In genomic region chr13:101706651-101707050, GRCh38 we compare ENCODE assay signal across 9 cellular contexts.
DNase-seq lines count a peak whose midpoint lies in the region; ATAC-seq and TF ChIP-seq lines count a peak whose summit lies in the region.
"Had no signal": no experiment of that assay in that cellular context is flagged by ENCODE, and none has a peak within 500 bp of the region (broad histone marks: within the 10 kb centered on the region; RNA-seq: fewer than 3 reads in every experiment).

No MANE protein-coding gene starts in this region.

- intact Hi-C loops in esophagus muscularis mucosa (cut with DNase I), result no loop called here

- H3K4me1 ChIP-seq in tibial nerve (peaks cover 0 to 4% (median 0%) of the 10 kb centered on the region in 4 donors), esophagus muscularis mucosa (peaks cover 0 to 2% (median under 1%) of the 10 kb centered on the region in 4 donors)

- POLR2A ChIA-PET in activated CD4-positive, alpha-beta memory T cell treated with anti-CD3 and anti-CD28 coated beads, Interleukin-2, amount 10 ng/mL, durations not matched to agents 7 days and 5 days (lab: Charles Lee), result no interaction called here
- POLR2A ChIA-PET in GM10248 (lab: Yijun Ruan, JAX), result no interaction called here

- H3K36me3 ChIP-seq in tibial nerve (no peaks in the 10 kb centered on the region), esophagus muscularis mucosa (no peaks in the 10 kb centered on the region)

- no peaks in the 10 kb centered on the region for H3K9me3 Mint-ChIP-seq in activated CD4-positive, alpha-beta memory T cell treated with anti-CD3 and anti-CD28 coated beads, Interleukin-2, amount 10 ng/mL, durations not matched to agents 7 days and 5 days

- H3K4me3 ChIP-seq in tibial nerve (no peak overlapping the region), esophagus muscularis mucosa (no peak overlapping the region)

- peaks cover 6% of the 10 kb centered on the region for H3K4me1 Mint-ChIP-seq in activated CD4-positive, alpha-beta memory T cell treated with anti-CD3 and anti-CD28 coated beads, Interleukin-2, amount 10 ng/mL, durations not matched to agents 7 days and 5 days

- WGBS in tibial nerve, 2 donors, result 61 to 66% methylated on average over 6 of the region's 6 CpGs
- WGBS in esophagus muscularis mucosa, result 47% methylated on average over 6 of the region's 6 CpGs

- no peak for TF ChIP-seq POLR2A in tibial nerve (IDR thresholded peaks at IDR 0.05)
- TF ChIP-seq POLR2A in esophagus muscularis mucosa (IDR thresholded peaks at IDR 0.05; ENCODE audit: low read depth), result no peak

- DNase-seq in Ammon's horn (ENCODE audit: low spot score), result peak; percentile 33
- DNase-seq in activated CD4-positive, alpha-beta memory T cell treated with anti-CD3 and anti-CD28 coated beads, Interleukin-2, amount 10 ng/mL, durations not matched to agents 7 days and 5 days, result peak; percentile 28
- DNase-seq in kidney glomerular epithelial cell (lab: John Stamatoyannopoulos, UW), result peak; percentile 66
- no peak for DNase-seq in GM10248 (ENCODE audit: extremely low spot score)
- DNase-seq in tibial nerve (ENCODE audit: low spot score in 2 of 2), result no peak
- DNase-seq in esophagus muscularis mucosa (ENCODE audit: extremely low spot score), result no peak

- ATAC-seq in HG03196 (IDR thresholded peaks at IDR 0.05; ENCODE audit: unreplicated experiment) (peak; percentile 65), GM19397 (IDR thresholded peaks at IDR 0.05; ENCODE audit: unreplicated experiment) (no peak)

- H3K27me3 ChIP-seq in tibial nerve (no peaks in the 10 kb centered on the region), esophagus muscularis mucosa (no peaks in the 10 kb centered on the region)

- no peak overlapping the region for H3K4me3 Mint-ChIP-seq in activated CD4-positive, alpha-beta memory T cell treated with anti-CD3 and anti-CD28 coated beads, Interleukin-2, amount 10 ng/mL, durations not matched to agents 7 days and 5 days

- peak in 1 of 2 donors; percentile 39 for TF ChIP-seq EP300 in tibial nerve (IDR thresholded peaks at IDR 0.05)
- no peak for TF ChIP-seq EP300 in esophagus muscularis mucosa (IDR thresholded peaks at IDR 0.05)

- H3K27ac Mint-ChIP-seq in activated CD4-positive, alpha-beta memory T cell treated with anti-CD3 and anti-CD28 coated beads, Interleukin-2, amount 10 ng/mL, durations not matched to agents 7 days and 5 days, result no peak overlapping the region

- H3K27ac ChIP-seq in tibial nerve (no peak overlapping the region), esophagus muscularis mucosa (replicated peaks in 1 of 4) (no peak overlapping the region)
- H3K27ac ChIP-seq: VCaP had no signal

- TF ChIP-seq CTCF in GM10248 (IDR thresholded peaks at IDR 0.05; ENCODE audit: control extremely low read depth, extremely low read depth, low read depth, missing control alignments) (no peak), tibial nerve (IDR thresholded peaks at IDR 0.05) (no peak), esophagus muscularis mucosa (IDR thresholded peaks at IDR 0.05) (no peak)

- H3K27me3 Mint-ChIP-seq in activated CD4-positive, alpha-beta memory T cell treated with anti-CD3 and anti-CD28 coated beads, Interleukin-2, amount 10 ng/mL, durations not matched to agents 7 days and 5 days, result peaks cover 2% of the 10 kb centered on the region

- no peaks in the 10 kb centered on the region for H3K9me3 ChIP-seq in tibial nerve
- H3K9me3 ChIP-seq in esophagus muscularis mucosa, result no peaks in the 10 kb centered on the region

- H3K36me3 Mint-ChIP-seq in activated CD4-positive, alpha-beta memory T cell treated with anti-CD3 and anti-CD28 coated beads, Interleukin-2, amount 10 ng/mL, durations not matched to agents 7 days and 5 days (ENCODE audit: low read depth), result no peaks in the 10 kb centered on the region

- CTCF ChIA-PET in activated CD4-positive, alpha-beta memory T cell treated with anti-CD3 and anti-CD28 coated beads, Interleukin-2, amount 10 ng/mL, durations not matched to agents 7 days and 5 days (lab: Charles Lee), result no interaction called here
- CTCF ChIA-PET in GM10248 (lab: Yijun Ruan, JAX), result interaction anchor here (0.9 to 1.0 kb wide), 2 partner anchors 12 to 51 kb away, joined by 3 read pairs; no protein-coding TSS in a partner anchor

Comparison
In these comparisons a context has a peak if more than half of its experiments do, and no peak if none do; other contexts are left out.
1. DNase-seq: peak in Ammon's horn (single experiment), activated CD4-positive, alpha-beta memory T cell treated with anti-CD3 and anti-CD28 coated beads, Interleukin-2, amount 10 ng/mL, durations not matched to agents 7 days and 5 days (single experiment) and kidney glomerular epithelial cell (single experiment); none in GM10248 (single experiment), tibial nerve (0 of 2) and esophagus muscularis mucosa (single experiment).